1 cellular context compared by ENCODE assay signal in the genomic region with DNA sequence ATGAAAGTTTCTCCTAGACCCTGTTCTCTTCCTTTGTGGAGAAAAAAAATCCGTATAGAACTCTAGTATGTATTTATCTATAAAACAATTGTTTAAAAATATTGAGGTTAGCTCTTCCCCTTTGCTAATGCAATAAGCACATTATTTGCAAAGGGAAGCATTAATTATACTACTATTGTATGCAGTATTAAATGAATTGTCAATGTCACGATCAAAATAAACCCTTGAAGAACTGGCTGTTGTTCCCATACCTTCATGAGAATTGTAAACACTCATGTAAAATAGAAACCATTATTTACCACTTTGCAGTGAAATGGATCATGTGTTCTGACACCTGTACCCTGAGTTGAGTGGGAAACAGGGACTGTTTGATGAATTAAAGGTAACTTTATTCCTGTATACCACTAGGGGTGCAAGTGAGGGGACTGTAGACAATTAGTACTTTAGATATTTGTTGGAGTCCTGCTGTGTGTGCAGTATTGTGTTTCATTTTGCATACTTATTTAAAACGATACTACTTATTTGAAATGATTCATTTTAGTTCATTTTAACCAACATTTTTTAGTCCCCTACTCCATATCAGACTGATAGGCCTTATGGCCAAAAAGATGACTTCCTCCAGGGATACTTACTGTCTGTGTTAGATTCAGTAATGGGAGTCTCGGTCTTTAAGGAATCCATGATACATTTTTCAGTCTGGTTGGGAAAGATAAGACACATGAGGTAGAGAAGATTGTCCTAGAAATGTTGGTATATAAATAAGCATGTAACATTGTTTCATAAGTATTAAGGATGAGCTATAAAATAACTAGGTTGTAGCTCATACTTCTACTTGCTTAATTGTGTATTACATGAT.
TF ChIP-seq lines count a peak whose summit lies in the region.

No MANE protein-coding gene starts in this region.

TF ChIP-seq in GM23338, 12 proteins besides CTCF, POLR2A, EP300 and RAD21:
- TF ChIP-seq, protein P1, sequence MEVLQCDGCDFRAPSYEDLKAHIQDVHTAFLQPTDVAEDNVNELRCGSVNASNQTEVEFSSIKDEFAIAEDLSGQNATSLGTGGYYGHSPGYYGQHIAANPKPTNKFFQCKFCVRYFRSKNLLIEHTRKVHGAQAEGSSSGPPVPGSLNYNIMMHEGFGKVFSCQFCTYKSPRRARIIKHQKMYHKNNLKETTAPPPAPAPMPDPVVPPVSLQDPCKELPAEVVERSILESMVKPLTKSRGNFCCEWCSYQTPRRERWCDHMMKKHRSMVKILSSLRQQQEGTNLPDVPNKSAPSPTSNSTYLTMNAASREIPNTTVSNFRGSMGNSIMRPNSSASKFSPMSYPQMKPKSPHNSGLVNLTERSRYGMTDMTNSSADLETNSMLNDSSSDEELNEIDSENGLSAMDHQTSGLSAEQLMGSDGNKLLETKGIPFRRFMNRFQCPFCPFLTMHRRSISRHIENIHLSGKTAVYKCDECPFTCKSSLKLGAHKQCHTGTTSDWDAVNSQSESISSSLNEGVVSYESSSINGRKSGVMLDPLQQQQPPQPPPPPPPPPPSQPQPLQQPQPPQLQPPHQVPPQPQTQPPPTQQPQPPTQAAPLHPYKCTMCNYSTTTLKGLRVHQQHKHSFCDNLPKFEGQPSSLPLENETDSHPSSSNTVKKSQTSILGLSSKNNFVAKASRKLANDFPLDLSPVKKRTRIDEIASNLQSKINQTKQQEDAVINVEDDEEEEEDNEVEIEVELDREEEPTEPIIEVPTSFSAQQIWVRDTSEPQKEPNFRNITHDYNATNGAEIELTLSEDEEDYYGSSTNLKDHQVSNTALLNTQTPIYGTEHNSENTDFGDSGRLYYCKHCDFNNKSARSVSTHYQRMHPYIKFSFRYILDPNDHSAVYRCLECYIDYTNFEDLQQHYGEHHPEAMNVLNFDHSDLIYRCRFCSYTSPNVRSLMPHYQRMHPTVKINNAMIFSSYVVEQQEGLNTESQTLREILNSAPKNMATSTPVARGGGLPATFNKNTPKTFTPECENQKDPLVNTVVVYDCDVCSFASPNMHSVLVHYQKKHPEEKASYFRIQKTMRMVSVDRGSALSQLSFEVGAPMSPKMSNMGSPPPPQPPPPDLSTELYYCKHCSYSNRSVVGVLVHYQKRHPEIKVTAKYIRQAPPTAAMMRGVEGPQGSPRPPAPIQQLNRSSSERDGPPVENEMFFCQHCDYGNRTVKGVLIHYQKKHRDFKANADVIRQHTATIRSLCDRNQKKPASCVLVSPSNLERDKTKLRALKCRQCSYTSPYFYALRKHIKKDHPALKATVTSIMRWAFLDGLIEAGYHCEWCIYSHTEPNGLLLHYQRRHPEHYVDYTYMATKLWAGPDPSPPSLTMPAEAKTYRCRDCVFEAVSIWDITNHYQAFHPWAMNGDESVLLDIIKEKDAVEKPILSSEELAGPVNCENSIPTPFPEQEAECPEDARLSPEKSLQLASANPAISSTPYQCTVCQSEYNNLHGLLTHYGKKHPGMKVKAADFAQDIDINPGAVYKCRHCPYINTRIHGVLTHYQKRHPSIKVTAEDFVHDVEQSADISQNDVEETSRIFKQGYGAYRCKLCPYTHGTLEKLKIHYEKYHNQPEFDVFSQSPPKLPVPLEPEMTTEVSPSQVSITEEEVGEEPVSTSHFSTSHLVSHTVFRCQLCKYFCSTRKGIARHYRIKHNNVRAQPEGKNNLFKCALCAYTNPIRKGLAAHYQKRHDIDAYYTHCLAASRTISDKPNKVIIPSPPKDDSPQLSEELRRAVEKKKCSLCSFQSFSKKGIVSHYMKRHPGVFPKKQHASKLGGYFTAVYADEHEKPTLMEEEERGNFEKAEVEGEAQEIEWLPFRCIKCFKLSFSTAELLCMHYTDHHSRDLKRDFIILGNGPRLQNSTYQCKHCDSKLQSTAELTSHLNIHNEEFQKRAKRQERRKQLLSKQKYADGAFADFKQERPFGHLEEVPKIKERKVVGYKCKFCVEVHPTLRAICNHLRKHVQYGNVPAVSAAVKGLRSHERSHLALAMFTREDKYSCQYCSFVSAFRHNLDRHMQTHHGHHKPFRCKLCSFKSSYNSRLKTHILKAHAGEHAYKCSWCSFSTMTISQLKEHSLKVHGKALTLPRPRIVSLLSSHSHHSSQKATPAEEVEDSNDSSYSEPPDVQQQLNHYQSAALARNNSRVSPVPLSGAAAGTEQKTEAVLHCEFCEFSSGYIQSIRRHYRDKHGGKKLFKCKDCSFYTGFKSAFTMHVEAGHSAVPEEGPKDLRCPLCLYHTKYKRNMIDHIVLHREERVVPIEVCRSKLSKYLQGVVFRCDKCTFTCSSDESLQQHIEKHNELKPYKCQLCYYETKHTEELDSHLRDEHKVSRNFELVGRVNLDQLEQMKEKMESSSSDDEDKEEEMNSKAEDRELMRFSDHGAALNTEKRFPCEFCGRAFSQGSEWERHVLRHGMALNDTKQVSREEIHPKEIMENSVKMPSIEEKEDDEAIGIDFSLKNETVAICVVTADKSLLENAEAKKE (CRISPR knock-in tag; IDR thresholded peaks at IDR 0.05): no peak
- TF ChIP-seq ZNF331 (CRISPR knock-in tag; IDR thresholded peaks at IDR 0.05; ENCODE audit: low read depth) (no peak), STAT1 (IDR thresholded peaks at IDR 0.05; ENCODE audit: unreplicated experiment) (no peak), JUNB (IDR thresholded peaks at IDR 0.05; ENCODE audit: unreplicated experiment) (no peak), NANOG (IDR thresholded peaks at IDR 0.05; ENCODE audit: borderline replicate concordance) (no peak), CREB1 (CRISPR knock-in tag; IDR thresholded peaks at IDR 0.05; ENCODE audit: low read depth) (no peak), ZNF114 (CRISPR knock-in tag; IDR thresholded peaks at IDR 0.05) (no peak)
